In the genomic region with DNA sequence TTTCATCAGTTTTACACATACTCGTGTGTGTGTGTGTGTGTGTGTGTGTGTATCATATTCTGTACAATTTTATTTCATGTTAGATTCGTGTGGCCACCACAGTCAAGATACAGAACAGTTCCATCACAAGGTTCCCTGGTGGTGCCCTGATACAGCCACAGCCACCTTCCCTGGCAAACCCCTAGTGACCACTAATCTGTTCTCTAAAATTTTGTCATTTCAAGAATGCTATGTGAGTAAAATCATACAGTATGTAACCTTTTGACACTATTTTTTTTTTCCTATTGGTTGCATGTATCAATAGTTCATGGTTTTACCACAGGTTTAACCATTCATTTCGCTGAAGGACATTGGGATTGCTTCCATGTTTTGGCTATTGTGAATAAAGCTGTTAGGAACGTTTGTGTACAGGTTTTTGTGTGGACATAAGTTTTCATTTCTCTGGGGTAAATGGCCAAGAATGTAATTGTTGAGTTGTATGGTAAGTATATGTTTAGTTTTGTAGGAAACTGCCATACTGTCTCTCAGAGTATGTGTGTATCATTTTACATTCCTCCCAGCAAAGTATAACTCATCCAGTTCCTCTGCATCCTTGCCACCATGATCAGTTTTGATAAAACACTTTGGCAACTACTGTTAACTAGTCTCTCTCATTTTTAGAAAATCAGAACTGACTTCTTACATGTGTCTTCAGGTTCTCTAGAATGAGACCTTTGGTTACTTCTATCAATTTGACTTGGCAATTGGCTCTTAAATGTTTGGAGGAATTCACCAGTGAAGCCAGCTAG, we compare ENCODE assay signal across 19 cellular contexts. TPM values are rescaled to one million over a fixed set of nuclear protein-coding genes. Genes with fewer than 3 reads are reported as not detected.
A peak's percentile ranks its signal among the peaks of the same experiment; 100 is the strongest.
DNase-seq lines count a peak whose midpoint lies in the region; ATAC-seq and TF ChIP-seq lines count a peak whose summit lies in the region.
"Had no signal": no experiment of that assay in that cellular context is flagged by ENCODE, and none has a peak within 500 bp of the region (broad histone marks: within the 10 kb centered on the region; RNA-seq: fewer than 3 reads in every experiment).

No MANE protein-coding gene starts in this region.

- H3K27ac Mint-ChIP-seq in natural killer cell treated with Interleukin-12 subunit alpha and Interleukin-12 subunit beta and Interleukin-15 and Interleukin-18, amount 100 ng/mL, for 72 hours = no peak overlapping the region
- H3K27ac Mint-ChIP-seq in natural killer cell = peak overlapping the region in 1 of 2 donors; percentile 12

- H3K18ac ChIP-seq in IMR-90 (ENCODE audit: low read depth, low read length) = no peak overlapping the region

- CTCF ChIA-PET in IMR-90 (lab: Yijun Ruan, JAX) = no interaction called here

- no peak overlapping the region for H3K23ac ChIP-seq in IMR-90 (ENCODE audit: low read depth, low read length)

- BruUV-seq in IMR-90 (replicated peaks; lab: Mats Ljungman, UMichigan) = no TSS peak

- no peaks in the 10 kb centered on the region for H3K27me3 Mint-ChIP-seq in natural killer cell treated with Interleukin-12 subunit alpha and Interleukin-12 subunit beta and Interleukin-15 and Interleukin-18, amount 100 ng/mL, for 72 hours
- no peaks in the 10 kb centered on the region for H3K27me3 Mint-ChIP-seq in natural killer cell (ENCODE audit: low read depth in 2 of 2)

- no peak overlapping the region for H4K8ac ChIP-seq in IMR-90 (ENCODE audit: low read depth in 2 of 2, low read length in 2 of 2)

- no peak overlapping the region for H2BK5ac ChIP-seq in IMR-90 (ENCODE audit: low read depth, low read length, poor library complexity, severe bottlenecking)

- no peak overlapping the region for H3K14ac ChIP-seq in IMR-90 (replicated peaks; ENCODE audit: low read depth, low read length)

- no peaks in the 10 kb centered on the region for H3K36me3 ChIP-seq in IMR-90 (ENCODE audit: control insufficient read depth, insufficient read depth, low read length)
- H3K36me3 ChIP-seq: adrenal gland, ovary, SJSA1 had no signal

- H3K4me1 ChIP-seq in IMR-90 (ENCODE audit: control insufficient read depth, insufficient read depth, low read length) = 0 out of 2 replicates have a peak, but pooled peaks cover 3% of the 10 kb centered on the region
- H3K4me1 ChIP-seq: testis had no signal

- no peaks in the 10 kb centered on the region for H3K9me3 Mint-ChIP-seq in natural killer cell treated with Interleukin-12 subunit alpha and Interleukin-12 subunit beta and Interleukin-15 and Interleukin-18, amount 100 ng/mL, for 72 hours
- no peaks in the 10 kb centered on the region for H3K9me3 Mint-ChIP-seq in natural killer cell

- intact Hi-C loops in natural killer cell (cut with micrococcal nuclease) = no loop called here
- intact Hi-C loops in IMR-90 (cut with micrococcal nuclease) = no loop called here

- H3K4me1 Mint-ChIP-seq in natural killer cell treated with Interleukin-12 subunit alpha and Interleukin-12 subunit beta and Interleukin-15 and Interleukin-18, amount 100 ng/mL, for 72 hours (ENCODE audit: low read depth in 2 of 2) = peaks cover 16 to 17% of the 10 kb centered on the region in 2 donors
- peaks cover 9 to 27% of the 10 kb centered on the region in 2 donors for H3K4me1 Mint-ChIP-seq in natural killer cell

- no peaks in the 10 kb centered on the region for H3K9me3 ChIP-seq in IMR-90 (ENCODE audit: control insufficient read depth, insufficient read depth, low read length)
- H3K9me3 ChIP-seq: adrenal gland, ovary, SJSA1, testis had no signal

- no peak overlapping the region for H4K5ac ChIP-seq in IMR-90 (ENCODE audit: low read depth, low read length)

- H3K9me1 ChIP-seq in IMR-90 (ENCODE audit: insufficient read depth, low read length) = no peaks in the 10 kb centered on the region

- H2AK5ac ChIP-seq in IMR-90 (ENCODE audit: low read depth, low read length) = no peak overlapping the region

- no peak overlapping the region for H2BK120ac ChIP-seq in IMR-90 (ENCODE audit: low read depth, low read length)

- no peak for TF ChIP-seq POLR2A in IMR-90 (IDR thresholded peaks at IDR 0.05; ENCODE audit: low read depth, low read length)

- H3K4me3 Mint-ChIP-seq in natural killer cell treated with Interleukin-12 subunit alpha and Interleukin-12 subunit beta and Interleukin-15 and Interleukin-18, amount 100 ng/mL, for 72 hours = no peak overlapping the region
- H3K4me3 Mint-ChIP-seq in natural killer cell = no peak overlapping the region

- POLR2A ChIA-PET in IMR-90 (lab: Charles Lee; ENCODE audit: unreplicated experiment) = interaction anchor here (0.6 kb wide), 1 partner anchor 12 kb away, joined by 7 read pairs; no protein-coding TSS in a partner anchor

- dilution Hi-C loops in IMR-90 (cut with HindIII; ENCODE audit: low sequenced_read_pairs, unreplicated experiment) = no loop called here

- no peak overlapping the region for H3K56ac ChIP-seq in IMR-90 (ENCODE audit: extremely low read depth, insufficient read depth, low read length)

- H2AFZ ChIP-seq in IMR-90 (replicated peaks; ENCODE audit: low read length, poor library complexity) = no peak overlapping the region
- H2AFZ ChIP-seq: PC-9 had no signal

- H2BK20ac ChIP-seq in IMR-90 (ENCODE audit: low read depth, low read length) = no peak overlapping the region

- no peak for DNase-seq in natural killer cell treated with Interleukin-12 subunit alpha and Interleukin-12 subunit beta and Interleukin-15 and Interleukin-18, amount 100 ng/mL, for 72 hours (ENCODE audit: low spot score)
- DNase-seq in natural killer cell (no peak), IMR-90 (no peak), NAMALWA (ENCODE audit: low spot score) (no peak), NCI-H2171 (lab: John Stamatoyannopoulos, UW) (no peak)
- peak; percentile 10 for DNase-seq in stimulated activated naive CD8-positive, alpha-beta T cell treated with anti-CD3 and anti-CD28 coated beads, Interleukin-15, Interleukin-2, amounts not matched to agents 100 U/mL and 50 U/mL, for 24 hours
- DNase-seq: adrenal gland; caudate nucleus; effector CD8-positive, alpha-beta T cell; NCI-H1092 treated with DMSO at 0.1 percent for 48 hours; NCI-H774; ovary; PC-9; testis had no signal

- peaks cover 20 to 38% of the 10 kb centered on the region in 2 experiments for H3K79me1 ChIP-seq in IMR-90 (ENCODE audit: low read depth in 1 of 2, low read length in 2 of 2)

- H3K4me3 ChIP-seq in IMR-90 (ENCODE audit: insufficient read depth, low read depth, low read length) = no peak overlapping the region
- H3K4me3 ChIP-seq: adrenal gland, ovary, PC-9, SJSA1, testis had no signal

- H3K36me3 Mint-ChIP-seq in natural killer cell treated with Interleukin-12 subunit alpha and Interleukin-12 subunit beta and Interleukin-15 and Interleukin-18, amount 100 ng/mL, for 72 hours = no peaks in the 10 kb centered on the region
- no peaks in the 10 kb centered on the region for H3K36me3 Mint-ChIP-seq in natural killer cell

- peaks cover 11% of the 10 kb centered on the region; the same call in 1 of the 2 replicates for H4K20me1 ChIP-seq in IMR-90 (ENCODE audit: insufficient read depth, low read length)

- H3K4ac ChIP-seq in IMR-90 (ENCODE audit: low read depth, low read length) = no peak overlapping the region

- ATAC-seq in natural killer cell treated with Interleukin-12 subunit alpha and Interleukin-12 subunit beta and Interleukin-15 and Interleukin-18, amount 100 ng/mL, for 72 hours = peak; percentile 56 to 82
- ATAC-seq in natural killer cell (no peak), GM21786 (IDR thresholded peaks at IDR 0.05; ENCODE audit: unreplicated experiment) (peak; percentile 60), IMR-90 (ENCODE audit: low read depth) (peak; percentile 41; the same call in 1 of the 2 replicates), GM21367 (IDR thresholded peaks at IDR 0.05; ENCODE audit: unreplicated experiment) (no peak)
- ATAC-seq in stimulated activated naive CD8-positive, alpha-beta T cell treated with anti-CD3 and anti-CD28 coated beads, Interleukin-15, Interleukin-2, amounts not matched to agents 100 U/mL and 50 U/mL, for 24 hours = peak; percentile 81
- ATAC-seq: sciatic nerve had no signal

- in situ Hi-C loops in IMR-90 (cut with MboI; ENCODE audit: low sequenced_read_pairs) = no loop called here

- TF ChIP-seq CTCF in natural killer cell (IDR thresholded peaks at IDR 0.05) (no peak), IMR-90 (conservative IDR thresholded peaks at IDR 0.05; ENCODE audit: low read depth, low read length) (no peak)

- no peak overlapping the region for H2BK15ac ChIP-seq in IMR-90 (ENCODE audit: low read depth, low read length)

- no peaks in the 10 kb centered on the region for H3K27me3 ChIP-seq in IMR-90 (ENCODE audit: control insufficient read depth, insufficient read depth, low read length)
- H3K27me3 ChIP-seq: adrenal gland, ovary, SJSA1, testis had no signal

- H3K9ac ChIP-seq in IMR-90 (ENCODE audit: low read depth, low read length) = no peak overlapping the region
- H3K9ac ChIP-seq: KMS-11 had no signal

- TF ChIP-seq RAD21 in IMR-90 (IDR thresholded peaks at IDR 0.05; ENCODE audit: low read length) = no peak

- no peak overlapping the region for H3K27ac ChIP-seq in IMR-90 (ENCODE audit: insufficient read depth, low read length)
- H3K27ac ChIP-seq: adrenal gland, KMS-11, ovary, PC-9, SJSA1, testis had no signal

- no CpG with 5 or more reads among the region's 4 CpGs for WGBS in IMR-90 (ENCODE audit: extremely low coverage in 2 of 2, insufficient read length in 1 of 2), 2 experiments

- no peak overlapping the region for H2AK9ac ChIP-seq in IMR-90 (replicated peaks; ENCODE audit: low read depth, low read length, poor library complexity)

- no peak overlapping the region for H3K4me2 ChIP-seq in IMR-90 (ENCODE audit: low read depth, low read length)
- H3K4me2 ChIP-seq: KMS-11, PC-9 had no signal

- no peak overlapping the region for H4K91ac ChIP-seq in IMR-90 (ENCODE audit: insufficient read depth, low read depth, low read length)

TF ChIP-seq in IMR-90, 13 proteins besides CTCF, POLR2A, EP300 and RAD21 (continues in another document):
- TF ChIP-seq BHLHE40 (IDR thresholded peaks at IDR 0.05; ENCODE audit: low read depth, low read length) = no peak
- TF ChIP-seq RCOR1 (IDR thresholded peaks at IDR 0.05; ENCODE audit: insufficient replicate concordance, low read length) = no peak
- TF ChIP-seq CEBPB (IDR thresholded peaks at IDR 0.05; ENCODE audit: low read depth, low read length) = no peak

RNA-seq across cellular contexts. Expression of a gene that starts 20.6 kb away (rescaled TPM):
- total RNA-seq in natural killer cell treated with Interleukin-12 subunit alpha and Interleukin-12 subunit beta and Interleukin-15 and Interleukin-18, amount 100 ng/mL, for 72 hours = 10 to 100 TPM; 19.7 to 20.8 TPM
- total RNA-seq in natural killer cell (10 to 100 TPM; 13.6 to 23.2 (median 21.9) TPM), IMR-90 (2012; rRNA removed) (27.1 and 34.2 TPM in 2 replicates)
- polyA plus RNA-seq in IMR-90 (2012; rRNA removed) = 12.4 and 13.3 TPM in 2 replicates
- polyA plus RNA-seq in IMR-90 (2012; cell fraction: cytosol; rRNA removed) = 3.1 and 3.2 TPM in 2 replicates
- polyA plus RNA-seq in IMR-90 (2012; cell fraction: nucleus; rRNA removed; ENCODE audit: low replicate concordance) = 6.6 and 35.5 TPM in 2 replicates

RNA-seq across cellular contexts. Expression of a gene that starts 39.8 kb away (rescaled TPM):
- total RNA-seq in natural killer cell treated with Interleukin-12 subunit alpha and Interleukin-12 subunit beta and Interleukin-15 and Interleukin-18, amount 100 ng/mL, for 72 hours = 10 to 100 TPM; 22.8 to 40.8 TPM
- total RNA-seq in natural killer cell (1 to 10 TPM; 7.8 to 8.9 (median 7.9) TPM), IMR-90 (2012; rRNA removed) (19.4 and 26.3 TPM in 2 replicates)
- polyA plus RNA-seq in IMR-90 (2012; rRNA removed) = 27.2 and 28.2 TPM in 2 replicates
- polyA plus RNA-seq in IMR-90 (2012; cell fraction: cytosol; rRNA removed) = 16.4 and 33.4 TPM in 2 replicates
- polyA plus RNA-seq in IMR-90 (2012; cell fraction: nucleus; rRNA removed; ENCODE audit: low replicate concordance) = 20.6 and 23.4 TPM in 2 replicates

Comparison
In these comparisons a context has a peak if more than half of its experiments do, and no peak if none do; other contexts are left out.
1. ATAC-seq: peak in natural killer cell treated with Interleukin-12 subunit alpha and Interleukin-12 subunit beta and Interleukin-15 and Interleukin-18, amount 100 ng/mL, for 72 hours (2 of 2), GM21786 (single experiment), IMR-90 (single experiment) and stimulated activated naive CD8-positive, alpha-beta T cell treated with anti-CD3 and anti-CD28 coated beads, Interleukin-15, Interleukin-2, amounts not matched to agents 100 U/mL and 50 U/mL, for 24 hours (single experiment); none in natural killer cell (0 of 3) and GM21367 (single experiment).